ENCODE assay signal across 16 cellular contexts in the genomic region with DNA sequence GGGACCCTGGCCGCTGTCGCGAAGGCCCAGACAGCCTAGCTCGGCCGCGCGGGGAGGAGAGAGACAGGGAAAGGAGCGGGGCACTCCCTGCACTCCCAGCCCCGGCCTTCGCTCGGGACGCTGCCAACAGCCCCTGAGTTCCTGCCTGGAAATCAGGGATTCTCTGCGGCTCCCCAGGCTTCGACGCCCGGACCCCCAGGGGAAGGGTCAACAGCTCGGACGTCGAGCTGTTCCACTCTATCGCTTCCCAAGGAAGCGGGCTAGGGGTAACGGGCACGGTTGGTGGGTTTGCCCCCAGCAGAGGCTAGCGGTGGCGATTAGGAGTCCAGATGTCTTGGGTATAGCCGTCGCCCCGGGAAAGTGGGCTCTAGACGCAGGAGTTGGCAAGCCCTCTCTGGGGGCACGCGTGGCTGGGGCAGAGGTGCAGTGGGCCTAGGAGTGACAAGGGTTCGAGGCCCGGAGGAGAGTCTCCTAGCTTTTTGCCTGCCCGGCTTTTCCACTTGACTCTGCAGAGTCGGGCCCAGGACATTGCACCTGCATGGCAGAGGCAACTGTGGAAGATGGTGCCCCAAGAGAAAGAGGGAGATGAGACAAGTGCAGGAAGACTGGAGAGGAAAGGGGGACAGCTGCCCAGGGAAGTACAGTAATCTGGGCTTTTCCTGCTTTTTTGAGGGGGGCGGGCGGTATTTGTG. TPM values are rescaled to one million over a fixed set of nuclear protein-coding genes. Genes with fewer than 3 reads are reported as not detected.
DNase-seq lines count a peak whose midpoint lies in the region; ATAC-seq and TF ChIP-seq lines count a peak whose summit lies in the region.
"Had no signal": no experiment of that assay in that cellular context is flagged by ENCODE, and none has a peak within 500 bp of the region (broad histone marks: within the 10 kb centered on the region; RNA-seq: fewer than 3 reads in every experiment).

No MANE protein-coding gene starts in this region.

- H3K14ac ChIP-seq in mesenchymal stem cell (ENCODE audit: low read length in 2 of 2) = no peak overlapping the region

- CTCF ChIA-PET in CD4-positive, alpha-beta T cell (lab: Charles Lee) = no interaction called here

- H3K79me1 ChIP-seq in mesenchymal stem cell (replicated peaks; ENCODE audit: low read length, poor library complexity, severe bottlenecking) = no peaks in the 10 kb centered on the region

- H3K4ac ChIP-seq in mesenchymal stem cell (ENCODE audit: low read depth in 1 of 2, low read length in 2 of 2) = no peak overlapping the region

- no peak overlapping the region for H4K91ac ChIP-seq in mesenchymal stem cell (ENCODE audit: low read length)

- no peak overlapping the region for H2BK12ac ChIP-seq in mesenchymal stem cell (ENCODE audit: low read length in 2 of 2)

- H3K79me2 ChIP-seq in neural progenitor cell (ENCODE audit: low read depth) = peaks cover 21% of the 10 kb centered on the region

- H3K27me3 Mint-ChIP-seq in CD4-positive, alpha-beta T cell = peaks cover 95% of the 10 kb centered on the region
- peaks cover 10% of the 10 kb centered on the region for H3K27me3 Mint-ChIP-seq in neural progenitor cell (ENCODE audit: insufficient read depth, low read depth)

- no peak overlapping the region for H3K27ac ChIP-seq in CD4-positive, alpha-beta T cell (ENCODE audit: low read depth, low read length)
- H3K27ac ChIP-seq in SK-N-MC = peak overlapping the region; percentile 99
- H3K27ac ChIP-seq in neural progenitor cell = no peak overlapping the region
- H3K27ac ChIP-seq in mesenchymal stem cell (ENCODE audit: low read length, poor library complexity, severe bottlenecking) = no peak overlapping the region
- H3K27ac ChIP-seq: skin epidermis, uterus had no signal

- H3K23ac ChIP-seq in mesenchymal stem cell (ENCODE audit: low read length in 2 of 2) = no peak overlapping the region

- H2AFZ ChIP-seq in neural progenitor cell (replicated peaks) (no peak overlapping the region), mesenchymal stem cell (ENCODE audit: low read depth, low read length) (no peak overlapping the region)

- peaks cover 95% of the 10 kb centered on the region for H3K27me3 ChIP-seq in CD4-positive, alpha-beta T cell (ENCODE audit: control insufficient read depth, insufficient read depth, low read length)
- H3K27me3 ChIP-seq in neural progenitor cell (peaks cover 90% of the 10 kb centered on the region), mesenchymal stem cell (ENCODE audit: control insufficient read depth in 1 of 2, insufficient read depth in 1 of 2, low read length in 2 of 2) (peaks cover 79 to 98% of the 10 kb centered on the region in 2 experiments)

- H2AK5ac ChIP-seq in mesenchymal stem cell (ENCODE audit: low read length, severe bottlenecking) = no peak overlapping the region

- peaks cover 4% of the 10 kb centered on the region for H3K9me3 ChIP-seq in CD4-positive, alpha-beta T cell (ENCODE audit: control insufficient read depth, low read length)
- H3K9me3 ChIP-seq in SK-N-MC (ENCODE audit: low read depth, low read length) = no peaks in the 10 kb centered on the region
- H3K9me3 ChIP-seq in neural progenitor cell (ENCODE audit: low read depth) = no peaks in the 10 kb centered on the region
- no peaks in the 10 kb centered on the region for H3K9me3 ChIP-seq in mesenchymal stem cell (ENCODE audit: control insufficient read depth, low read length)
- H3K9me3 ChIP-seq: uterus had no signal

- H3K4me2 ChIP-seq in neural progenitor cell = peak overlapping the region; percentile 80
- no peak overlapping the region for H3K4me2 ChIP-seq in mesenchymal stem cell (ENCODE audit: low read length, poor library complexity, severe bottlenecking)

- H3K4me3 ChIP-seq in SK-N-MC (peak overlapping the region; percentile 99), neural progenitor cell (peak overlapping the region; percentile 52), mesenchymal stem cell (ENCODE audit: insufficient read depth in 1 of 2, low read depth in 1 of 2, low read length in 2 of 2) (no peak overlapping the region)
- H3K4me3 ChIP-seq: skin epidermis, uterus had no signal

- peak overlapping the region; percentile 31 for H3K4me3 Mint-ChIP-seq in CD4-positive, alpha-beta T cell
- H3K4me3 Mint-ChIP-seq in neural progenitor cell = peak overlapping the region; percentile 94

- no peaks in the 10 kb centered on the region for H3K36me3 Mint-ChIP-seq in CD4-positive, alpha-beta T cell (ENCODE audit: low read depth)
- peaks cover 57% of the 10 kb centered on the region for H3K36me3 Mint-ChIP-seq in neural progenitor cell

- peaks cover 70% of the 10 kb centered on the region for H3K36me3 ChIP-seq in SK-N-MC (ENCODE audit: insufficient read depth, low read length)
- no peaks in the 10 kb centered on the region for H3K36me3 ChIP-seq in neural progenitor cell
- H3K36me3 ChIP-seq in mesenchymal stem cell (ENCODE audit: control insufficient read depth in 1 of 2, insufficient read depth in 2 of 2, low read depth in 1 of 2, low read length in 2 of 2) = no peaks in the 10 kb centered on the region
- H3K36me3 ChIP-seq: uterus had no signal

- intact Hi-C loops in CD4-positive, alpha-beta T cell (cut with DNase I, micrococcal nuclease) = loop anchor here in 1 of 2 experiments (10.0 kb wide), 2 partner anchors 772 to 1558 kb away; partner anchors contain the start of gene MMS22L
- intact Hi-C loops in head of caudate nucleus (cut with DNase I) = loop anchor here (5.0 to 10.0 kb wide), 4 partner anchors 788 to 1778 kb away; no protein-coding TSS in a partner anchor

- H2BK120ac ChIP-seq in mesenchymal stem cell (ENCODE audit: low read depth, low read length) = no peak overlapping the region

- H3K18ac ChIP-seq in mesenchymal stem cell (ENCODE audit: low read depth in 1 of 2, low read length in 2 of 2) = no peak overlapping the region

- no peak overlapping the region for H2BK5ac ChIP-seq in mesenchymal stem cell (ENCODE audit: low read depth, low read length, poor library complexity, severe bottlenecking)

- peaks cover 25% of the 10 kb centered on the region for H3F3A ChIP-seq in neural progenitor cell (ENCODE audit: low read depth)

- DNase-seq in CD4-positive, alpha-beta T cell = no peak
- DNase-seq in SK-N-MC (ENCODE audit: low read depth, low spot score) = no peak
- peak in 26 of 42 donors; percentile 20 to 73 (median 44) for DNase-seq in head of caudate nucleus
- DNase-seq in neural progenitor cell (ENCODE audit: low spot score) = peak; percentile 72
- no peak for DNase-seq in GM19240 (ENCODE audit: insufficient read length, low spot score)
- DNase-seq in mesenchymal stem cell = no peak
- no peak for DNase-seq in stimulated activated CD4-positive, alpha-beta T cell treated with anti-CD3 and anti-CD28 coated beads, Interleukin-2, amount 100 ng/mL, for 48 hours
- DNase-seq in NCI-H1105 treated with DMSO at 0.1 percent for 48 hours (lab: John Stamatoyannopoulos, UW) = no peak
- DNase-seq: activated gamma-delta T cell; HCEC 1CT; MV-4-11; stimulated activated naive CD8-positive, alpha-beta T cell treated with anti-CD3 and anti-CD28 coated beads, Interleukin-15, Interleukin-2, amounts not matched to agents 100 U/mL and 50 U/mL, for 24 hours; uterus had no signal

- peaks cover 53% of the 10 kb centered on the region for H3K4me1 ChIP-seq in neural progenitor cell
- H3K4me1 ChIP-seq in mesenchymal stem cell (ENCODE audit: control insufficient read depth, insufficient read depth, low read depth, low read length) = peaks cover 19% of the 10 kb centered on the region

- POLR2A ChIA-PET in CD4-positive, alpha-beta T cell (lab: Charles Lee) = interaction anchor here (0.6 to 1.2 kb wide), 3 partner anchors 11 to 34 kb away, joined by 3 to 5 read pairs (median 3); no protein-coding TSS in a partner anchor

- H3K9ac ChIP-seq in SK-N-MC (ENCODE audit: insufficient read length) = peak overlapping the region; percentile 98
- no peak overlapping the region for H3K9ac ChIP-seq in neural progenitor cell
- no peak overlapping the region for H3K9ac ChIP-seq in mesenchymal stem cell (ENCODE audit: low read length)

- H3K4me1 Mint-ChIP-seq in CD4-positive, alpha-beta T cell (ENCODE audit: low read depth) = peaks cover 34% of the 10 kb centered on the region
- H3K4me1 Mint-ChIP-seq in neural progenitor cell = peaks cover 55% of the 10 kb centered on the region

- no peak overlapping the region for H3K27ac Mint-ChIP-seq in CD4-positive, alpha-beta T cell
- H3K27ac Mint-ChIP-seq in neural progenitor cell = peak overlapping the region; percentile 98

- 4% methylated on average over 37 of the region's 37 CpGs for WGBS in mesenchymal stem cell

- H4K20me1 ChIP-seq in neural progenitor cell (ENCODE audit: low read depth) = peaks cover 66% of the 10 kb centered on the region

- H2BK15ac ChIP-seq in mesenchymal stem cell (ENCODE audit: low read depth, poor library complexity, severe bottlenecking) = no peak overlapping the region

- no peaks in the 10 kb centered on the region for H3K9me3 Mint-ChIP-seq in CD4-positive, alpha-beta T cell
- no peaks in the 10 kb centered on the region for H3K9me3 Mint-ChIP-seq in neural progenitor cell

- no peak overlapping the region for H4K8ac ChIP-seq in mesenchymal stem cell (ENCODE audit: low read length)

- ATAC-seq in CD4-positive, alpha-beta T cell (ENCODE audit: poor library complexity) = no peak
- ATAC-seq: stimulated activated naive CD8-positive, alpha-beta T cell treated with anti-CD3 and anti-CD28 coated beads, Interleukin-15, Interleukin-2, amounts not matched to agents 100 U/mL and 50 U/mL, for 24 hours had no signal

- TF ChIP-seq CTCF in CD4-positive, alpha-beta T cell (IDR thresholded peaks at IDR 0.05) = no peak
- no peak for TF ChIP-seq CTCF in neural progenitor cell (IDR thresholded peaks at IDR 0.05)

RNA-seq across cellular contexts. Expression of gene POU3F2, which starts 8.3 kb away (rescaled TPM):
- total RNA-seq in CD4-positive, alpha-beta T cell = not detected
- total RNA-seq in neural progenitor cell (ENCODE audit: low replicate concordance) = 8.8 and 12.2 TPM in 2 replicates
- not detected for polyA plus RNA-seq in mesenchymal stem cell (2013, experiment 1 of 2)
- 0.01 TPM for polyA plus RNA-seq in mesenchymal stem cell (2013, experiment 2 of 2)
- total RNA-seq: lung microvascular endothelial cell, osteocyte, uterus had no signal

Comparison
In these comparisons a context has a peak if more than half of its experiments do, and no peak if none do; other contexts are left out.
1. DNase-seq: peak in head of caudate nucleus (26 of 42) and neural progenitor cell (single experiment); none in CD4-positive, alpha-beta T cell (0 of 10), SK-N-MC (single experiment), GM19240 (single experiment), mesenchymal stem cell (single experiment), stimulated activated CD4-positive, alpha-beta T cell treated with anti-CD3 and anti-CD28 coated beads, Interleukin-2, amount 100 ng/mL, for 48 hours (0 of 2) and NCI-H1105 treated with DMSO at 0.1 percent for 48 hours (single experiment).
2. H3K4me3 ChIP-seq: peak in SK-N-MC (single experiment) and neural progenitor cell (single experiment); none in mesenchymal stem cell (0 of 2).